ENCODE assay signal across 27 cellular contexts in the genomic region with DNA sequence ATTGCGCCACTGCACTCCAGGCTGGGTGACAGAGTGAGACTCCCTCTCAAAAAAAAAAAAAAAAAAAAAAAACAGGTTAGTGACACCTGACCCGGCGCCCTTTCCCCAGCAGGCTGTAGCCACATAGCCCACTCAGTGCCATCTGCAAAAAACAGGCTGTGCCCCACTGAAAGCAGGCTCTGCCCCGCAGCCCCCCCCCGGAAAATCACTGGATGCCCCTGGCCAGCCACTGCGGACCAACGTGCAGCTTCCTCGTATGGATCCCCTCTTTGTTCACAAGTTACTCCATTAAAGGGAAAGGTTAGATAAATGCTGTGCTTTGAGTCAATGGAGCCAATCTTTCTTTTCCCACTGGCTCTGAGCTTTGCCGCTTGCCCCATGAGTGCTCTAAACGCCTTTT.
"Had no signal": no experiment of that assay in that cellular context is flagged by ENCODE, and none has a peak within 500 bp of the region (broad histone marks: within the 10 kb centered on the region; RNA-seq: fewer than 3 reads in every experiment).

No MANE protein-coding gene starts in this region.

- H3K4me3 Mint-ChIP-seq: naive thymus-derived CD4-positive, alpha-beta T cell; natural killer cell; nephron; neural progenitor cell; stimulated activated effector memory CD8-positive, alpha-beta T cell treated with anti-CD3 and anti-CD28 coated beads, Interleukin-12 subunit alpha, Interleukin-12 subunit beta, amount 100 ng/mL, for 72 hours; stimulated activated naive B cell treated with anti-CD40 and anti-IgM and Interleukin-4, amounts not matched to agents 10 μg/mL and 1 μg/mL and 100 μg/mL, for 72 hours; stimulated activated naive CD8-positive, alpha-beta T cell treated with anti-CD3 and anti-CD28 coated beads, Interleukin-15, Interleukin-2, amounts not matched to agents 100 ng/mL and 50 ng/mL, for 24 hours had no signal

- H3K4me1 Mint-ChIP-seq: naive thymus-derived CD4-positive, alpha-beta T cell; natural killer cell; nephron; neural progenitor cell; stimulated activated effector memory CD8-positive, alpha-beta T cell treated with anti-CD3 and anti-CD28 coated beads, Interleukin-12 subunit alpha, Interleukin-12 subunit beta, amount 100 ng/mL, for 72 hours; stimulated activated naive B cell treated with anti-CD40 and anti-IgM and Interleukin-4, amounts not matched to agents 10 μg/mL and 1 μg/mL and 100 μg/mL, for 72 hours had no signal

- H3K4me1 ChIP-seq: neural progenitor cell, pancreas, prostate gland, right lobe of liver, sigmoid colon, stomach, thyroid gland, tibial nerve, upper lobe of right lung, uterus had no signal

- H3K27ac Mint-ChIP-seq: naive thymus-derived CD4-positive, alpha-beta T cell; natural killer cell; nephron; neural progenitor cell; stimulated activated effector memory CD8-positive, alpha-beta T cell treated with anti-CD3 and anti-CD28 coated beads, Interleukin-12 subunit alpha, Interleukin-12 subunit beta, amount 100 ng/mL, for 72 hours; stimulated activated naive B cell treated with anti-CD40 and anti-IgM and Interleukin-4, amounts not matched to agents 10 μg/mL and 1 μg/mL and 100 μg/mL, for 72 hours; stimulated activated naive CD8-positive, alpha-beta T cell treated with anti-CD3 and anti-CD28 coated beads, Interleukin-15, Interleukin-2, amounts not matched to agents 100 ng/mL and 50 ng/mL, for 24 hours had no signal

- DNase-seq: naive thymus-derived CD4-positive, alpha-beta T cell; natural killer cell; occipital lobe; pancreas; retina; right cardiac atrium; right lobe of liver; sigmoid colon; small intestine; stimulated activated CD4-positive, alpha-beta T cell treated with anti-CD3 and anti-CD28 coated beads, Interleukin-15, amount 100 ng/mL, for 24 hours; stimulated activated CD4-positive, alpha-beta T cell treated with anti-CD3 and anti-CD28 coated beads, Interleukin-2, amount 100 ng/mL, for 24 hours; stimulated activated CD4-positive, alpha-beta T cell treated with anti-CD3 and anti-CD28 coated beads, Interleukin-2, amount 100 ng/mL, for 48 hours; stimulated activated CD4-positive, alpha-beta T cell treated with anti-CD3 and anti-CD28 coated beads, Interleukin-4, amount 100 ng/mL, for 24 hours; stimulated activated naive B cell treated with anti-CD40 and anti-IgM and Interleukin-4, amounts not matched to agents 10 μg/mL and 1 μg/mL and 100 μg/mL, for 72 hours; stimulated activated naive CD4-positive, alpha-beta T cell treated with Interleukin-2 at 50 U/mL for 16 hours; stomach; thyroid gland; trophoblast cell; upper lobe of right lung; uterus had no signal

- ATAC-seq: naive thymus-derived CD4-positive, alpha-beta T cell; natural killer cell; pancreas; right cardiac atrium; right lobe of liver; stimulated activated effector memory CD8-positive, alpha-beta T cell treated with anti-CD3 and anti-CD28 coated beads, Interleukin-12 subunit alpha, Interleukin-12 subunit beta, amount 100 ng/mL, for 72 hours; stimulated activated naive B cell treated with anti-CD40 and anti-IgM and Interleukin-4, amounts not matched to agents 10 μg/mL and 1 μg/mL and 100 μg/mL, for 72 hours; upper lobe of right lung had no signal

- H3K36me3 Mint-ChIP-seq: naive thymus-derived CD4-positive, alpha-beta T cell; natural killer cell; neural progenitor cell; stimulated activated effector memory CD8-positive, alpha-beta T cell treated with anti-CD3 and anti-CD28 coated beads, Interleukin-12 subunit alpha, Interleukin-12 subunit beta, amount 100 ng/mL, for 72 hours; stimulated activated naive B cell treated with anti-CD40 and anti-IgM and Interleukin-4, amounts not matched to agents 10 μg/mL and 1 μg/mL and 100 μg/mL, for 72 hours had no signal

- H3K9me3 Mint-ChIP-seq: natural killer cell; stimulated activated effector memory CD8-positive, alpha-beta T cell treated with anti-CD3 and anti-CD28 coated beads, Interleukin-12 subunit alpha, Interleukin-12 subunit beta, amount 100 ng/mL, for 72 hours; stimulated activated naive CD8-positive, alpha-beta T cell treated with anti-CD3 and anti-CD28 coated beads, Interleukin-15, Interleukin-2, amounts not matched to agents 100 ng/mL and 50 ng/mL, for 24 hours had no signal

- H3K27me3 ChIP-seq: neural progenitor cell, pancreas, right lobe of liver, thyroid gland, tibial nerve, upper lobe of right lung, uterus had no signal

- H3K27ac ChIP-seq: neural progenitor cell, pancreas, prostate gland, right lobe of liver, sigmoid colon, stomach, thoracic aorta, thyroid gland, tibial nerve, upper lobe of right lung, uterus had no signal

- H3K9me3 ChIP-seq: pancreas, prostate gland, right lobe of liver, sigmoid colon, thoracic aorta, thyroid gland, tibial nerve, upper lobe of right lung, uterus had no signal

- H3K4me3 ChIP-seq: neural progenitor cell, pancreas, prostate gland, right lobe of liver, sigmoid colon, stomach, thoracic aorta, thyroid gland, tibial nerve, upper lobe of right lung, uterus had no signal

- H3K9ac ChIP-seq: neural progenitor cell had no signal

- H3K36me3 ChIP-seq: neural progenitor cell, pancreas, prostate gland, right lobe of liver, sigmoid colon, stomach, thoracic aorta, thyroid gland, tibial nerve, upper lobe of right lung, uterus had no signal
